In genomic region chr13:31807090-31807541, GRCh38 we compare ENCODE assay signal across 9 cellular contexts.
DNase-seq lines count a peak whose midpoint lies in the region; ATAC-seq and TF ChIP-seq lines count a peak whose summit lies in the region.
"Had no signal": no experiment of that assay in that cellular context is flagged by ENCODE, and none has a peak within 500 bp of the region (broad histone marks: within the 10 kb centered on the region; RNA-seq: fewer than 3 reads in every experiment).

No MANE protein-coding gene starts in this region.

- peaks cover 0 to 7% (median 1%) of the 10 kb centered on the region in 4 donors for H3K4me1 Mint-ChIP-seq in CD4-positive, CD25-positive, alpha-beta regulatory T cell
- H3K4me1 Mint-ChIP-seq in glutamatergic neuron (ENCODE audit: low read depth, unreplicated experiment): peaks cover 12% of the 10 kb centered on the region

- ATAC-seq in CD4-positive, CD25-positive, alpha-beta regulatory T cell (ENCODE audit: low read depth in 2 of 2): peak in 1 of 2 donors; percentile 37
- ATAC-seq in HG02610 (IDR thresholded peaks at IDR 0.05; ENCODE audit: unreplicated experiment) (peak; percentile 54), HG03039 (IDR thresholded peaks at IDR 0.05; ENCODE audit: unreplicated experiment) (no peak)

- H3K4me1 ChIP-seq in CD4-positive, CD25-positive, alpha-beta regulatory T cell (ENCODE audit: control insufficient read depth, insufficient read depth, low read length, poor library complexity, severe bottlenecking): no peaks in the 10 kb centered on the region

- no peak for TF ChIP-seq CTCF in glutamatergic neuron (IDR thresholded peaks at IDR 0.05; ENCODE audit: partially characterized antibody, unreplicated experiment)

- H3K27me3 Mint-ChIP-seq in CD4-positive, CD25-positive, alpha-beta regulatory T cell: peaks cover 4% of the 10 kb centered on the region
- H3K27me3 Mint-ChIP-seq in glutamatergic neuron (ENCODE audit: unreplicated experiment): no peaks in the 10 kb centered on the region

- H3K27ac Mint-ChIP-seq in CD4-positive, CD25-positive, alpha-beta regulatory T cell: peak overlapping the region in 2 of 3 donors; percentile 3 to 16
- H3K27ac Mint-ChIP-seq in glutamatergic neuron (ENCODE audit: unreplicated experiment): peak overlapping the region; percentile 39

- H3K36me3 ChIP-seq in CD4-positive, CD25-positive, alpha-beta regulatory T cell (ENCODE audit: control insufficient read depth, insufficient read depth, low read length): no peaks in the 10 kb centered on the region

- no peak overlapping the region for H3K4me3 ChIP-seq in CD4-positive, CD25-positive, alpha-beta regulatory T cell (ENCODE audit: low read depth, low read length)

- H3K36me3 Mint-ChIP-seq in CD4-positive, CD25-positive, alpha-beta regulatory T cell: no peaks in the 10 kb centered on the region
- H3K36me3 Mint-ChIP-seq in glutamatergic neuron (ENCODE audit: unreplicated experiment): peaks cover 13% of the 10 kb centered on the region

- no peak overlapping the region for H3K27ac ChIP-seq in CD4-positive, CD25-positive, alpha-beta regulatory T cell (ENCODE audit: insufficient read depth, low read length, poor library complexity, severe bottlenecking)

- peak in 2 of 3 donors; percentile 16 to 22 for DNase-seq in CD4-positive, CD25-positive, alpha-beta regulatory T cell
- DNase-seq in T-helper 22 cell (ENCODE audit: low read depth): peak; percentile 55
- DNase-seq in glutamatergic neuron: peak; percentile 23
- no peak for DNase-seq in NCI-H2107 treated with DMSO at 0.1 percent for 48 hours (lab: John Stamatoyannopoulos, UW; ENCODE audit: unreplicated experiment)
- DNase-seq in effector CD8-positive, alpha-beta T cell (lab: John Stamatoyannopoulos, UW): no peak
- no peak for DNase-seq in DMS79 (lab: John Stamatoyannopoulos, UW)
- DNase-seq: nucleus accumbens had no signal

- peak overlapping the region in 2 of 4 donors; percentile 3 to 55 for H3K4me3 Mint-ChIP-seq in CD4-positive, CD25-positive, alpha-beta regulatory T cell
- peak overlapping the region; percentile 44 for H3K4me3 Mint-ChIP-seq in glutamatergic neuron (ENCODE audit: unreplicated experiment)

- H3K9me3 Mint-ChIP-seq in CD4-positive, CD25-positive, alpha-beta regulatory T cell: peaks cover 3 to 19% (median 5%) of the 10 kb centered on the region in 7 donors
- peaks cover 6% of the 10 kb centered on the region for H3K9me3 Mint-ChIP-seq in glutamatergic neuron (ENCODE audit: unreplicated experiment)

- peaks cover 0 to 7% of the 10 kb centered on the region in 2 experiments for H3K9me3 ChIP-seq in CD4-positive, CD25-positive, alpha-beta regulatory T cell (ENCODE audit: control insufficient read depth in 2 of 2, low read length in 2 of 2)

- H3K27me3 ChIP-seq in CD4-positive, CD25-positive, alpha-beta regulatory T cell (ENCODE audit: control insufficient read depth, insufficient read depth, low read length): no peaks in the 10 kb centered on the region

Comparison
In these comparisons a context has a peak if more than half of its experiments do, and no peak if none do; other contexts are left out.
1. DNase-seq: peak in CD4-positive, CD25-positive, alpha-beta regulatory T cell (2 of 3), T-helper 22 cell (single experiment) and glutamatergic neuron (single experiment); none in NCI-H2107 treated with DMSO at 0.1 percent for 48 hours (single experiment), effector CD8-positive, alpha-beta T cell (single experiment) and DMS79 (single experiment).